15 cellular contexts compared by ENCODE assay signal in the genomic region with DNA sequence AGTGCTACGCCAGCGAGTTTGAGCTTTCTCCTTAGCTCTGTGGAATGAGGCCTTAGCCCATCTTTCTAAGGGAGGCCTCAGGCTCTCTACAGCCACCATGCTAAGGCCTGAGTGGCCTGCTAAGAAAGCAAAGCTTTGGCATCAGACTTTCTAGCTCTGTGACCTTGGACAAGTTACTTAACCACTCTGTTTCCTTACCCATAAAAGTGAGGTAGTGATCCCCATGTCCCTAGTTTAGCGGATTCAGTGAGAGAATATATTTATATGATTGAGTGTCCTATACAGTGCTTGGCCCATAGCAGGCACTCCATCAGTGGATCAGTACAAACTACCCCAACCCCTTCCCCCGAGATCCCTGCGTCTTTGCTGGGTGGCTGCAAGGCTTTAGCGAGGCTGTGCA. TPM values are rescaled to one million over a fixed set of nuclear protein-coding genes. Genes with fewer than 3 reads are reported as not detected.
DNase-seq lines count a peak whose midpoint lies in the region; ATAC-seq and TF ChIP-seq lines count a peak whose summit lies in the region.
"Had no signal": no experiment of that assay in that cellular context is flagged by ENCODE, and none has a peak within 500 bp of the region (broad histone marks: within the 10 kb centered on the region; RNA-seq: fewer than 3 reads in every experiment).

No MANE protein-coding gene starts in this region.

- TF ChIP-seq EP300 in tibial nerve (IDR thresholded peaks at IDR 0.05) = no peak

- 87 to 100% methylated on average over 6 of the region's 6 CpGs for WGBS in tibial nerve, 2 donors

- no peak for DNase-seq in activated naive CD4-positive, alpha-beta T cell treated with anti-CD3 and anti-CD28 coated beads, Interleukin-2, amount 50 U/mL, for 72 hours (ENCODE audit: low spot score in 2 of 2)
- no peak for DNase-seq in activated naive CD4-positive, alpha-beta T cell treated with anti-CD3 and anti-CD28 coated beads, Interleukin-2, amount 10 ng/mL, durations not matched to agents 7 days and 5 days
- no peak for DNase-seq in naive thymus-derived CD4-positive, alpha-beta T cell
- DNase-seq in tibial nerve (ENCODE audit: low spot score in 2 of 2) (no peak), SJCRH30 (no peak), mesenteric fat pad (ENCODE audit: low spot score) (no peak)
- no peak for DNase-seq in central memory CD4-positive, alpha-beta T cell
- DNase-seq: amniotic stem cell, dermis blood vessel endothelial cell, esophagus squamous epithelium, NCI-H345, SIG-M5 had no signal

- H3K27me3 Mint-ChIP-seq in activated naive CD4-positive, alpha-beta T cell treated with anti-CD3 and anti-CD28 coated beads, Interleukin-2, amount 10 ng/mL, durations not matched to agents 7 days and 5 days = no peaks in the 10 kb centered on the region
- no peaks in the 10 kb centered on the region for H3K27me3 Mint-ChIP-seq in brain
- H3K27me3 Mint-ChIP-seq in naive thymus-derived CD4-positive, alpha-beta T cell = no peaks in the 10 kb centered on the region

- CTCF ChIA-PET in activated naive CD4-positive, alpha-beta T cell treated with anti-CD3 and anti-CD28 coated beads, Interleukin-2, amount 10 ng/mL, durations not matched to agents 7 days and 5 days (lab: Charles Lee) = no interaction called here
- CTCF ChIA-PET in naive thymus-derived CD4-positive, alpha-beta T cell (lab: Charles Lee) = no interaction called here

- no peaks in the 10 kb centered on the region for H3K27me3 ChIP-seq in naive thymus-derived CD4-positive, alpha-beta T cell (ENCODE audit: control insufficient read depth in 2 of 2, insufficient read depth in 2 of 2, low read length in 2 of 2)
- H3K27me3 ChIP-seq in tibial nerve = no peaks in the 10 kb centered on the region
- H3K27me3 ChIP-seq in SJCRH30 = no peaks in the 10 kb centered on the region
- H3K27me3 ChIP-seq: esophagus squamous epithelium, suprapubic skin had no signal

- TF ChIP-seq CTCF in brain (conservative IDR thresholded peaks at IDR 0.05) (no peak), tibial nerve (IDR thresholded peaks at IDR 0.05) (no peak)

- no peak overlapping the region for H3K4me3 Mint-ChIP-seq in activated naive CD4-positive, alpha-beta T cell treated with anti-CD3 and anti-CD28 coated beads, Interleukin-2, amount 10 ng/mL, durations not matched to agents 7 days and 5 days
- H3K4me3 Mint-ChIP-seq in brain = no peak overlapping the region
- no peak overlapping the region for H3K4me3 Mint-ChIP-seq in naive thymus-derived CD4-positive, alpha-beta T cell

- H3K4me1 Mint-ChIP-seq in activated naive CD4-positive, alpha-beta T cell treated with anti-CD3 and anti-CD28 coated beads, Interleukin-2, amount 10 ng/mL, durations not matched to agents 7 days and 5 days = peaks cover 48% of the 10 kb centered on the region
- H3K4me1 Mint-ChIP-seq in brain = peaks cover 67% of the 10 kb centered on the region
- peaks cover 39 to 79% (median 73%) of the 10 kb centered on the region in 7 donors for H3K4me1 Mint-ChIP-seq in naive thymus-derived CD4-positive, alpha-beta T cell

- H3K4me3 ChIP-seq in naive thymus-derived CD4-positive, alpha-beta T cell (ENCODE audit: low read length) = no peak overlapping the region
- H3K4me3 ChIP-seq in tibial nerve = no peak overlapping the region
- no peak overlapping the region for H3K4me3 ChIP-seq in SJCRH30
- H3K4me3 ChIP-seq: esophagus squamous epithelium, GM23248, suprapubic skin had no signal

- ATAC-seq in activated naive CD4-positive, alpha-beta T cell treated with anti-CD3 and anti-CD28 coated beads, Interleukin-2, amount 50 U/mL, for 72 hours = no peak
- no peak for ATAC-seq in naive thymus-derived CD4-positive, alpha-beta T cell

- peaks cover 13 to 19% of the 10 kb centered on the region in 2 donors for H3K4me1 ChIP-seq in naive thymus-derived CD4-positive, alpha-beta T cell (ENCODE audit: control insufficient read depth in 2 of 2, insufficient read depth in 2 of 2, low read length in 2 of 2)
- H3K4me1 ChIP-seq in tibial nerve (peaks cover 0 to 66% (median 43%) of the 10 kb centered on the region in 4 donors), SJCRH30 (peaks cover 4% of the 10 kb centered on the region; the same call in 1 of the 2 replicates)

- H3K27ac ChIP-seq in naive thymus-derived CD4-positive, alpha-beta T cell (ENCODE audit: low read depth, low read length) = no peak overlapping the region
- H3K27ac ChIP-seq in tibial nerve (peak overlapping the region in 3 of 4 donors; percentile 57 to 71 (median 62)), SJCRH30 (no peak overlapping the region)
- H3K27ac ChIP-seq: suprapubic skin had no signal

- no peaks in the 10 kb centered on the region for H3K9me3 ChIP-seq in naive thymus-derived CD4-positive, alpha-beta T cell (ENCODE audit: control insufficient read depth in 2 of 3, low read length in 3 of 3)
- H3K9me3 ChIP-seq in tibial nerve (no peaks in the 10 kb centered on the region), SJCRH30 (replicated peaks) (no peaks in the 10 kb centered on the region)
- H3K9me3 ChIP-seq: esophagus squamous epithelium, suprapubic skin had no signal

- peaks cover 48 to 55% of the 10 kb centered on the region in 2 donors for H3K36me3 Mint-ChIP-seq in activated naive CD4-positive, alpha-beta T cell treated with anti-CD3 and anti-CD28 coated beads, Interleukin-2, amount 50 U/mL, for 72 hours
- H3K36me3 Mint-ChIP-seq in activated naive CD4-positive, alpha-beta T cell treated with anti-CD3 and anti-CD28 coated beads, Interleukin-2, amount 10 ng/mL, durations not matched to agents 7 days and 5 days = peaks cover 64% of the 10 kb centered on the region
- peaks cover 70% of the 10 kb centered on the region for H3K36me3 Mint-ChIP-seq in brain
- H3K36me3 Mint-ChIP-seq in naive thymus-derived CD4-positive, alpha-beta T cell = peaks cover 17 to 53% (median 23%) of the 10 kb centered on the region in 5 donors

- intact Hi-C loops in naive thymus-derived CD4-positive, alpha-beta T cell (cut with micrococcal nuclease) = no loop called here

- H3K36me3 ChIP-seq in naive thymus-derived CD4-positive, alpha-beta T cell (ENCODE audit: control insufficient read depth in 2 of 3, insufficient read depth in 3 of 3, low read length in 3 of 3) = peaks cover 6 to 75% (median 18%) of the 10 kb centered on the region in 3 experiments
- H3K36me3 ChIP-seq in tibial nerve = peaks cover 0 to 74% (median 5%) of the 10 kb centered on the region in 3 donors
- H3K36me3 ChIP-seq in SJCRH30 = peaks cover 37% of the 10 kb centered on the region

- no peaks in the 10 kb centered on the region for H3K9me3 Mint-ChIP-seq in activated naive CD4-positive, alpha-beta T cell treated with anti-CD3 and anti-CD28 coated beads, Interleukin-2, amount 50 U/mL, for 72 hours
- H3K9me3 Mint-ChIP-seq in activated naive CD4-positive, alpha-beta T cell treated with anti-CD3 and anti-CD28 coated beads, Interleukin-2, amount 10 ng/mL, durations not matched to agents 7 days and 5 days = no peaks in the 10 kb centered on the region
- no peaks in the 10 kb centered on the region for H3K9me3 Mint-ChIP-seq in brain
- H3K9me3 Mint-ChIP-seq in naive thymus-derived CD4-positive, alpha-beta T cell = no peaks in the 10 kb centered on the region

- no peak for TF ChIP-seq POLR2A in tibial nerve (IDR thresholded peaks at IDR 0.05)

- H3K27ac Mint-ChIP-seq in activated naive CD4-positive, alpha-beta T cell treated with anti-CD3 and anti-CD28 coated beads, Interleukin-2, amount 50 U/mL, for 72 hours = peak overlapping the region; percentile 44 to 93
- no peak overlapping the region for H3K27ac Mint-ChIP-seq in activated naive CD4-positive, alpha-beta T cell treated with anti-CD3 and anti-CD28 coated beads, Interleukin-2, amount 10 ng/mL, durations not matched to agents 7 days and 5 days
- peak overlapping the region in 3 of 5 experiments; percentile 60 to 72 (median 69) for H3K27ac Mint-ChIP-seq in brain
- H3K27ac Mint-ChIP-seq in naive thymus-derived CD4-positive, alpha-beta T cell = peak overlapping the region in 5 of 9 donors; percentile 12 to 59 (median 37)

- POLR2A ChIA-PET in naive thymus-derived CD4-positive, alpha-beta T cell (lab: Charles Lee) = interaction anchor here (0.9 kb wide), 1 partner anchor 12 kb away, joined by 3 read pairs; no protein-coding TSS in a partner anchor

RNA-seq across cellular contexts. Expression of gene POGK, which starts 4.0 kb away (rescaled TPM):
- total RNA-seq in activated naive CD4-positive, alpha-beta T cell treated with anti-CD3 and anti-CD28 coated beads, Interleukin-2, amount 50 U/mL, for 72 hours = 10 to 100 TPM; 32.3 to 43.0 TPM
- 39.1 TPM for polyA plus RNA-seq in brain (ENCODE audit: insufficient read depth, low read depth, low replicate concordance)
- total RNA-seq in naive thymus-derived CD4-positive, alpha-beta T cell = 10 to 100 TPM; 24.7 to 38.7 (median 36.9) TPM
- polyA plus RNA-seq in naive thymus-derived CD4-positive, alpha-beta T cell = 10 to 100 TPM; 14.4 to 19.6 TPM
- total RNA-seq in tibial nerve = 10 to 100 TPM; 27.8 to 37.7 (median 32.8) TPM
- 27.1 and 27.2 TPM in 2 replicates for total RNA-seq in SJCRH30 (2014; rRNA removed; shearing (Covaris generic))
- 33.8 TPM for total RNA-seq in mesenteric fat pad

RNA-seq across cellular contexts. Expression of gene TADA1, which starts 32.7 kb away (rescaled TPM):
- total RNA-seq in activated naive CD4-positive, alpha-beta T cell treated with anti-CD3 and anti-CD28 coated beads, Interleukin-2, amount 50 U/mL, for 72 hours = 10 to 100 TPM; 13.6 to 23.6 TPM
- 16.7 TPM for polyA plus RNA-seq in brain (ENCODE audit: insufficient read depth, low read depth, low replicate concordance)
- 10 to 100 TPM in 4 of 5 experiments, 1 to 10 TPM in 1; 9.4 to 16.2 (median 15.6) TPM for total RNA-seq in naive thymus-derived CD4-positive, alpha-beta T cell
- 10 to 100 TPM; 17.9 to 23.1 TPM for polyA plus RNA-seq in naive thymus-derived CD4-positive, alpha-beta T cell
- total RNA-seq in tibial nerve (10 to 100 TPM; 10.4 to 16.6 (median 13.1) TPM), mesenteric fat pad (6.4 TPM)
- 14.1 and 15.9 TPM in 2 replicates for total RNA-seq in SJCRH30 (2014; rRNA removed; shearing (Covaris generic))

Comparison
In these comparisons a context has a peak if more than half of its experiments do, and no peak if none do; other contexts are left out.
1. H3K27ac ChIP-seq: peak in tibial nerve (3 of 4); none in naive thymus-derived CD4-positive, alpha-beta T cell (single experiment) and SJCRH30 (single experiment).